In genomic region chr7:100090527-100091410, GRCh38 we compare ENCODE assay signal across 9 cellular contexts. TPM values are rescaled to one million over a fixed set of nuclear protein-coding genes. Genes with fewer than 3 reads are reported as not detected.
A peak's percentile ranks its signal among the peaks of the same experiment; 100 is the strongest.
DNase-seq lines count a peak whose midpoint lies in the region; ATAC-seq and TF ChIP-seq lines count a peak whose summit lies in the region.
"Had no signal": no experiment of that assay in that cellular context is flagged by ENCODE, and none has a peak within 500 bp of the region (broad histone marks: within the 10 kb centered on the region; RNA-seq: fewer than 3 reads in every experiment).

No MANE protein-coding gene starts in this region.

- CTCF ChIA-PET in A673 (lab: Charles Lee) = interaction anchor here (0.6 kb wide), 1 partner anchor 48 kb away, joined by 6 read pairs; no protein-coding TSS in a partner anchor

- no peaks in the 10 kb centered on the region for H3K27me3 ChIP-seq in A673 (replicated peaks; ENCODE audit: insufficient read depth, low read depth, low read length, poor library complexity)
- no peaks in the 10 kb centered on the region for H3K27me3 ChIP-seq in WERI-Rb-1 (ENCODE audit: insufficient read depth, low read depth, severe bottlenecking)
- no peaks in the 10 kb centered on the region for H3K27me3 ChIP-seq in hepatocyte

- TF ChIP-seq POLR2A in GM15510 (IDR thresholded peaks at IDR 0.05; ENCODE audit: borderline replicate concordance, extremely low read depth, insufficient read length) = peak; percentile 6

- peaks cover 15% of the 10 kb centered on the region for H3K79me2 ChIP-seq in hepatocyte

- H2AFZ ChIP-seq in hepatocyte = no peak overlapping the region

- DNase-seq in A673 (ENCODE audit: low spot score) = peak; percentile 48
- no peak for DNase-seq in WERI-Rb-1
- DNase-seq in hepatocyte (ENCODE audit: low spot score) = no peak
- no peak for DNase-seq in mucosa of descending colon
- DNase-seq in HuH-7.5 (ENCODE audit: low spot score) = no peak
- DNase-seq: DMS79 had no signal

- H3K9me2 ChIP-seq in hepatocyte (replicated peaks; ENCODE audit: insufficient read depth) = no peaks in the 10 kb centered on the region

- H3K9me3 ChIP-seq in A673 (ENCODE audit: low read depth, low read length, poor library complexity, severe bottlenecking) (no peaks in the 10 kb centered on the region), WERI-Rb-1 (ENCODE audit: severe bottlenecking) (no peaks in the 10 kb centered on the region), hepatocyte (ENCODE audit: low read depth) (no peaks in the 10 kb centered on the region), mucosa of descending colon (no peaks in the 10 kb centered on the region)

- H3K36me3 ChIP-seq in A673 (ENCODE audit: insufficient read depth, low read length, poor library complexity, severe bottlenecking) (peaks cover 57% of the 10 kb centered on the region), WERI-Rb-1 (peaks cover 68% of the 10 kb centered on the region), hepatocyte (replicated peaks; ENCODE audit: insufficient read depth, low read depth) (no peaks in the 10 kb centered on the region), mucosa of descending colon (ENCODE audit: low read depth) (peaks cover 7% of the 10 kb centered on the region)

- POLR2A ChIA-PET in A673 (lab: Charles Lee; ENCODE audit: low non-redundant PET) = interaction anchor here (0.6 kb wide), 1 partner anchor 264 kb away, joined by 11 read pairs; no protein-coding TSS in a partner anchor

- H3K4me1 ChIP-seq in A673 (ENCODE audit: insufficient read depth, low read length, poor library complexity, severe bottlenecking) (peaks cover 43% of the 10 kb centered on the region), hepatocyte (ENCODE audit: insufficient read depth) (peaks cover 20% of the 10 kb centered on the region), mucosa of descending colon (ENCODE audit: low read depth) (peaks cover 6% of the 10 kb centered on the region)

- H3K4me2 ChIP-seq in hepatocyte = no peak overlapping the region

- H4K20me1 ChIP-seq in hepatocyte (ENCODE audit: insufficient read depth, poor library complexity, severe bottlenecking) = peaks cover 2% of the 10 kb centered on the region

- H3K27ac ChIP-seq in A673 (ENCODE audit: low read depth, low read length, poor library complexity, severe bottlenecking) = peak overlapping the region; percentile 24
- peak overlapping the region; percentile 95 for H3K27ac ChIP-seq in WERI-Rb-1
- H3K27ac ChIP-seq in hepatocyte = peak overlapping the region; percentile 91

- BruUV-seq in A673 (replicated peaks; lab: Mats Ljungman, UMichigan) = no TSS peak

- intact Hi-C loops in A673 (cut with micrococcal nuclease; ENCODE audit: unreplicated experiment) (no loop called here), mucosa of descending colon (cut with DNase I, micrococcal nuclease) (no loop called here)

- H3K4me3 ChIP-seq in A673 (ENCODE audit: low read depth, low read length, poor library complexity, severe bottlenecking) (no peak overlapping the region), WERI-Rb-1 (ENCODE audit: low read depth, low read length) (no peak overlapping the region), hepatocyte (no peak overlapping the region), mucosa of descending colon (no peak overlapping the region)

- ATAC-seq in mucosa of descending colon (no peak), HG03342 (IDR thresholded peaks at IDR 0.05; ENCODE audit: unreplicated experiment) (no peak), HG02623 (IDR thresholded peaks at IDR 0.05; ENCODE audit: unreplicated experiment) (no peak)

- 88% methylated on average over 14 of the region's 14 CpGs for WGBS in hepatocyte (ENCODE audit: low lambda C conversion rate, missing lambda C conversion rate)

- TF ChIP-seq CTCF in A673 (conservative IDR thresholded peaks at IDR 0.05; ENCODE audit: low read depth, low read length) (no peak), WERI-Rb-1 (IDR thresholded peaks at IDR 0.05; ENCODE audit: low read depth, low read length) (no peak), hepatocyte (IDR thresholded peaks at IDR 0.05; ENCODE audit: poor library complexity) (no peak), mucosa of descending colon (IDR thresholded peaks at IDR 0.05) (no peak)

RNA-seq across cellular contexts. Expression of gene COPS6, which starts 2.0 kb away (rescaled TPM):
- total RNA-seq in A673 (2021) (155 and 166 TPM in 2 replicates), hepatocyte (41.9 and 53.7 TPM in 2 replicates), mucosa of descending colon (10 to 100 TPM; 61.8 to 98.5 (median 76.1) TPM)
- 161 and 163 TPM in 2 replicates for polyA plus RNA-seq in hepatocyte

RNA-seq across cellular contexts. Expression of gene ZNF3, which starts 9.2 kb away (rescaled TPM):
- total RNA-seq in A673 (2021) (50.2 and 50.8 TPM in 2 replicates), hepatocyte (30.1 and 35.6 TPM in 2 replicates), mucosa of descending colon (10 to 100 TPM; 32.6 to 46.1 (median 35.8) TPM)
- 20.7 and 28.3 TPM in 2 replicates for polyA plus RNA-seq in hepatocyte

RNA-seq across cellular contexts. Expression of gene MCM7, which starts 10.4 kb away (rescaled TPM):
- total RNA-seq in A673 (2021) (399 and 418 TPM in 2 replicates), hepatocyte (39.0 and 42.1 TPM in 2 replicates), mucosa of descending colon (10 to 100 TPM; 62.7 to 92.2 (median 65.5) TPM)
- 49.3 and 57.5 TPM in 2 replicates for polyA plus RNA-seq in hepatocyte

RNA-seq across cellular contexts. Expression of gene AP4M1, which starts 10.7 kb away (rescaled TPM):
- total RNA-seq in A673 (2021) (24.0 and 25.1 TPM in 2 replicates), hepatocyte (13.0 and 22.8 TPM in 2 replicates), mucosa of descending colon (10 to 100 TPM; 18.0 to 30.9 (median 23.9) TPM)
- 17.4 and 22.0 TPM in 2 replicates for polyA plus RNA-seq in hepatocyte

RNA-seq across cellular contexts. Expression of gene TAF6, which starts 28.4 kb away (rescaled TPM):
- total RNA-seq in A673 (2021) (97.3 and 98.8 TPM in 2 replicates), hepatocyte (13.3 and 29.2 TPM in 2 replicates), mucosa of descending colon (10 to 100 TPM; 31.6 to 62.5 (median 34.2) TPM)
- polyA plus RNA-seq in hepatocyte = 44.2 and 44.3 TPM in 2 replicates

Comparison
In these comparisons a context has a peak if more than half of its experiments do, and no peak if none do; other contexts are left out.
1. H3K27ac ChIP-seq: peak in every context shown above with its lines; median percentile 95 in WERI-Rb-1; 91 in hepatocyte; 24 in A673.